In genomic region chr1:159881930-159882839, GRCh38 we compare ENCODE assay signal across 9 cellular contexts. TPM values are rescaled to one million over a fixed set of nuclear protein-coding genes. Genes with fewer than 3 reads are reported as not detected.
DNase-seq lines count a peak whose midpoint lies in the region; ATAC-seq lines count a peak whose summit lies in the region.
"Had no signal": no experiment of that assay in that cellular context is flagged by ENCODE, and none has a peak within 500 bp of the region (broad histone marks: within the 10 kb centered on the region; RNA-seq: fewer than 3 reads in every experiment).

No MANE protein-coding gene starts in this region.

- peak; percentile 60 for DNase-seq in SIG-M5 treated with dmso at 0.1 percent for 504 hours (lab: John Stamatoyannopoulos, UW; ENCODE audit: unreplicated experiment)
- no peak for DNase-seq in SIG-M5 (lab: John Stamatoyannopoulos, UW)
- DNase-seq in NCI-H146 treated with DMSO at 0.1 percent for 48 hours (lab: John Stamatoyannopoulos, UW; ENCODE audit: unreplicated experiment) = peak; percentile 81
- DNase-seq in T1000 (lab: John Stamatoyannopoulos, UW) = peak; percentile 74
- DNase-seq in Right ventricle myocardium inferior (ENCODE audit: missing footprints) = peak; percentile 83
- peak; percentile 12 for DNase-seq in stimulated activated CD4-positive, alpha-beta T cell treated with anti-CD3 and anti-CD28 coated beads, Interleukin-4, amount 100 ng/mL, for 1 hour

- intact Hi-C loops in Right ventricle myocardium inferior (cut with DNase I) = no loop called here

- no peak for ATAC-seq in Right ventricle myocardium inferior
- no peak for ATAC-seq in GM21381 (IDR thresholded peaks at IDR 0.05; ENCODE audit: unreplicated experiment)
- ATAC-seq in GM21723 (IDR thresholded peaks at IDR 0.05; ENCODE audit: unreplicated experiment) = no peak

RNA-seq across cellular contexts. Expression of gene CFAP45, which starts 17.8 kb away (rescaled TPM):
- total RNA-seq in Right ventricle myocardium inferior = 1.0 TPM

RNA-seq across cellular contexts. Expression of gene VSIG8, which starts 19.7 kb away (rescaled TPM):
- total RNA-seq in Right ventricle myocardium inferior = not detected
- total RNA-seq: T-helper 2 cell treated with Interferon-gamma antibody and Interleukin-4, amounts not matched to agents 100 ng/mL and 5 ng/mL, for 36 hours had no signal

RNA-seq across cellular contexts. Expression of gene TAGLN2, which starts 43.1 kb away (rescaled TPM):
- total RNA-seq in Right ventricle myocardium inferior = 143 TPM

RNA-seq across cellular contexts. Expression of gene SLAMF8, which starts 55.5 kb away (rescaled TPM):
- 1.6 TPM for total RNA-seq in Right ventricle myocardium inferior
